Comparison of ENCODE assay signal across 2 cellular contexts in the genomic region with DNA sequence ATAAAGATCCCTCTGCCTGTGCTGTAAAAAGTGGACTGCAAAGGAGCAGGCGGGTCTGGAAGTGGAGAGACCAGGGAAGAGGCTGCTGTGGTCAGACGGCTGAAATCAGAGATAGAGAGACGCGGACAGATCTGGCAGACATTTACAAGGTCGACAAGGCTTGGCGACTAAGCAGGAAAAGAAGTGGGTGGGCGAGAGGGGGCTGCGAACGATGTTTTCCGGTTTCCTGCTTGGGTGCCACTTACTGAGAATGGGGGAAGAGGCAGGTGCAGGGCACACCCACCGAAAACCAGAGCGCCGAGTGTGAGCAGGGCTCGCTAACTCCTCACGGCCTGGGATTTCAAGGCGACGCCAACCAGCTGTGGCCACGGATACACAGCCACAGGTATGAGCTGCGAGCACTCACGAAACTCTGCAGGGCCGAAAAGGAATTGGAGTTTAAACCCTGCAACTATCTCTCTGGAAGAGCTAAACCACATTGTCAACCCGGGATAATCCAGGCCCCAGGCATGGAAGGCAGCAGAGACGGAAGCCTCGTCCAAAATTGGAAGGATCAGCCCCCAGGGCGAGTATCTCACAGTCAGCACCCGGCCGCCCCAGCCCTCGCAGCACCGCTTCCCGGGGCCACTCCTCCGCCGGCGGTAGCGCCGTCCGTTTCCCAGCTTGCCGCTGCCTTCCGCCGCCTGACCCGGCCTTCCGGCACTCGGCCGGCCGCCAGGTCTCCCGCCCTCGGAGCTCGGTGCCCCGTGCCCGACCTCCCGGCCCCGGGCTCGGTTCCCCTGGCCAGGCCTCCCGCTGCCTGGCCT.
TF ChIP-seq lines count a peak whose summit lies in the region.

No MANE protein-coding gene starts in this region.

TF ChIP-seq in GM12891, 5 proteins besides CTCF, POLR2A, EP300 and RAD21 (continued from another document):
- TF ChIP-seq TAF1 (IDR thresholded peaks at IDR 0.05; ENCODE audit: low read depth, low read length) (peak; percentile 18; the same call in 1 of the 2 replicates), POLR2AphosphoS5 (IDR thresholded peaks at IDR 0.05; ENCODE audit: low read depth, low read length) (peak; percentile 47)

TF ChIP-seq in endothelial cell of umbilical vein, 7 proteins besides CTCF, POLR2A, EP300 and RAD21 (continued from another document):
- TF ChIP-seq, protein P1, sequence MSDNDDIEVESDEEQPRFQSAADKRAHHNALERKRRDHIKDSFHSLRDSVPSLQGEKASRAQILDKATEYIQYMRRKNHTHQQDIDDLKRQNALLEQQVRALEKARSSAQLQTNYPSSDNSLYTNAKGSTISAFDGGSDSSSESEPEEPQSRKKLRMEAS (IDR thresholded peaks at IDR 0.05; ENCODE audit: insufficient read depth, insufficient read length) = no peak
- TF ChIP-seq GATA2 (IDR thresholded peaks at IDR 0.05; ENCODE audit: insufficient read depth, insufficient read length, low read depth, low read length) = no peak
- no peak for TF ChIP-seq MYC (IDR thresholded peaks at IDR 0.05; ENCODE audit: low read depth, low read length)
